Comparison of ENCODE assay signal across 25 cellular contexts in genomic region chr11:46668480-46669085, GRCh38. TPM values are rescaled to one million over a fixed set of nuclear protein-coding genes. Genes with fewer than 3 reads are reported as not detected.
DNase-seq lines count a peak whose midpoint lies in the region; ATAC-seq and TF ChIP-seq lines count a peak whose summit lies in the region.
"Had no signal": no experiment of that assay in that cellular context is flagged by ENCODE, and none has a peak within 500 bp of the region (broad histone marks: within the 10 kb centered on the region; RNA-seq: fewer than 3 reads in every experiment).

No MANE protein-coding gene starts in this region.

- H3K4me3 ChIP-seq in left ventricle myocardium inferior, result no peak overlapping the region
- no peak overlapping the region for H3K4me3 ChIP-seq in right atrium auricular region
- H3K4me3 ChIP-seq: prostate gland, skin epidermis had no signal

- H3K4me1 Mint-ChIP-seq in activated T-helper 17 cell treated with anti-CD3 and anti-CD28 coated beads, Interleukin-2, amount 50 U/mL, for 72 hours, result peaks cover 28% of the 10 kb centered on the region
- peaks cover 32% of the 10 kb centered on the region in 2 donors for H3K4me1 Mint-ChIP-seq in natural killer cell treated with Interleukin-12 subunit alpha and Interleukin-12 subunit beta and Interleukin-15 and Interleukin-18, amount 100 ng/mL, for 72 hours (ENCODE audit: low read depth in 2 of 2)
- H3K4me1 Mint-ChIP-seq: H9 had no signal

- H3K27ac ChIP-seq in left ventricle myocardium inferior (replicated peaks) (peak overlapping the region; percentile 88), right atrium auricular region (peak overlapping the region in 1 of 2 donors; percentile 82)
- H3K27ac ChIP-seq: foreskin keratinocyte, prostate gland had no signal

- TF ChIP-seq CTCF in left ventricle myocardium inferior (IDR thresholded peaks at IDR 0.05; ENCODE audit: borderline replicate concordance), result no peak
- TF ChIP-seq CTCF in right atrium auricular region (IDR thresholded peaks at IDR 0.05), result no peak

- no peaks in the 10 kb centered on the region for H3K27me3 ChIP-seq in left ventricle myocardium inferior (ENCODE audit: low read depth)
- H3K27me3 ChIP-seq in right atrium auricular region, result no peaks in the 10 kb centered on the region
- H3K27me3 ChIP-seq: foreskin keratinocyte had no signal

- no peak overlapping the region for H3K4me3 Mint-ChIP-seq in activated T-helper 17 cell treated with anti-CD3 and anti-CD28 coated beads, Interleukin-2, amount 50 U/mL, for 72 hours
- no peak overlapping the region for H3K4me3 Mint-ChIP-seq in natural killer cell treated with Interleukin-12 subunit alpha and Interleukin-12 subunit beta and Interleukin-15 and Interleukin-18, amount 100 ng/mL, for 72 hours
- H3K4me3 Mint-ChIP-seq: H9, type B pancreatic cell had no signal

- peaks cover 90% of the 10 kb centered on the region for H3K36me3 ChIP-seq in left ventricle myocardium inferior
- peaks cover 73% of the 10 kb centered on the region for H3K36me3 ChIP-seq in right atrium auricular region

- no peak for ATAC-seq in activated T-helper 17 cell treated with anti-CD3 and anti-CD28 coated beads, Interleukin-2, amount 50 U/mL, for 72 hours (replicated peaks)
- ATAC-seq in natural killer cell treated with Interleukin-12 subunit alpha and Interleukin-12 subunit beta and Interleukin-15 and Interleukin-18, amount 100 ng/mL, for 72 hours, result no peak
- ATAC-seq: activated CD4-positive, CD25-positive, alpha-beta regulatory T cell treated with anti-CD3 and anti-CD28 coated beads, Interleukin-2, amount 50 U/mL, for 24 hours; foreskin keratinocyte had no signal

- DNase-seq in left ventricle myocardium inferior (no peak), right atrium auricular region (ENCODE audit: low spot score) (no peak), NOMO-1 treated with DMSO at 0.1 percent for 48 hours (lab: John Stamatoyannopoulos, UW; ENCODE audit: unreplicated experiment) (no peak), pons (ENCODE audit: low spot score) (no peak), DMS 273 (lab: John Stamatoyannopoulos, UW; ENCODE audit: unreplicated experiment) (no peak)
- no peak for DNase-seq in natural killer cell treated with Interleukin-12 subunit alpha and Interleukin-12 subunit beta and Interleukin-15 and Interleukin-18, amount 100 ng/mL, for 72 hours (ENCODE audit: low spot score)
- DNase-seq: amygdala; Calu3; central memory CD4-positive, alpha-beta T cell; foreskin keratinocyte; H9; Kasumi-1; kidney glomerular epithelial cell; mesenchymal stem cell; NCI-H1092 treated with DMSO at 0.1 percent for 48 hours; NCI-H2081 treated with DMSO at 0.1 percent for 48 hours; NCI-H446; stimulated activated naive CD4-positive, alpha-beta T cell treated with Interleukin-2 at 50 U/mL for 16 hours; T-helper 9 cell had no signal

- no peaks in the 10 kb centered on the region for H3K9me3 Mint-ChIP-seq in activated T-helper 17 cell treated with anti-CD3 and anti-CD28 coated beads, Interleukin-2, amount 50 U/mL, for 72 hours
- H3K9me3 Mint-ChIP-seq in natural killer cell treated with Interleukin-12 subunit alpha and Interleukin-12 subunit beta and Interleukin-15 and Interleukin-18, amount 100 ng/mL, for 72 hours, result no peaks in the 10 kb centered on the region
- H3K9me3 Mint-ChIP-seq: H9, type B pancreatic cell had no signal

- H3K4me1 ChIP-seq in left ventricle myocardium inferior (peaks cover 81% of the 10 kb centered on the region), right atrium auricular region (peaks cover 0 to 55% of the 10 kb centered on the region in 2 donors)
- H3K4me1 ChIP-seq: foreskin keratinocyte, prostate gland had no signal

- H3K27me3 Mint-ChIP-seq in activated T-helper 17 cell treated with anti-CD3 and anti-CD28 coated beads, Interleukin-2, amount 50 U/mL, for 72 hours, result no peaks in the 10 kb centered on the region
- no peaks in the 10 kb centered on the region for H3K27me3 Mint-ChIP-seq in natural killer cell treated with Interleukin-12 subunit alpha and Interleukin-12 subunit beta and Interleukin-15 and Interleukin-18, amount 100 ng/mL, for 72 hours
- H3K27me3 Mint-ChIP-seq: type B pancreatic cell had no signal

- peaks cover 90% of the 10 kb centered on the region for H3K36me3 Mint-ChIP-seq in activated T-helper 17 cell treated with anti-CD3 and anti-CD28 coated beads, Interleukin-2, amount 50 U/mL, for 72 hours (ENCODE audit: low read depth)
- peaks cover 22% of the 10 kb centered on the region for H3K36me3 Mint-ChIP-seq in natural killer cell treated with Interleukin-12 subunit alpha and Interleukin-12 subunit beta and Interleukin-15 and Interleukin-18, amount 100 ng/mL, for 72 hours

- no peaks in the 10 kb centered on the region for H3K9me3 ChIP-seq in left ventricle myocardium inferior (replicated peaks)
- no peaks in the 10 kb centered on the region for H3K9me3 ChIP-seq in right atrium auricular region
- H3K9me3 ChIP-seq: prostate gland had no signal

- peak overlapping the region; percentile 85 for H3K27ac Mint-ChIP-seq in activated T-helper 17 cell treated with anti-CD3 and anti-CD28 coated beads, Interleukin-2, amount 50 U/mL, for 72 hours
- H3K27ac Mint-ChIP-seq in natural killer cell treated with Interleukin-12 subunit alpha and Interleukin-12 subunit beta and Interleukin-15 and Interleukin-18, amount 100 ng/mL, for 72 hours, result peak overlapping the region; percentile 91 to 96
- H3K27ac Mint-ChIP-seq: H9, type B pancreatic cell had no signal

- intact Hi-C loops in left ventricle myocardium inferior (cut with micrococcal nuclease), result no loop called here

RNA-seq across cellular contexts. Expression of gene ARHGAP1, which starts 31.8 kb away (rescaled TPM):
- total RNA-seq in left ventricle myocardium inferior, result 101 TPM
- 100 to 1,000 TPM in 1 of 2 donors, 10 to 100 TPM in 1; 88.1 to 117 TPM for total RNA-seq in right atrium auricular region
- total RNA-seq in activated T-helper 17 cell treated with anti-CD3 and anti-CD28 coated beads, Interleukin-2, amount 50 U/mL, for 72 hours, result 10 to 100 TPM; 43.5 to 49.6 TPM
- 10 to 100 TPM; 66.6 to 68.9 TPM for total RNA-seq in natural killer cell treated with Interleukin-12 subunit alpha and Interleukin-12 subunit beta and Interleukin-15 and Interleukin-18, amount 100 ng/mL, for 72 hours

RNA-seq across cellular contexts. Expression of gene ZNF408, which starts 32.2 kb away (rescaled TPM):
- 7.3 TPM for total RNA-seq in left ventricle myocardium inferior
- total RNA-seq in right atrium auricular region, result 1 to 10 TPM; 6.0 to 9.6 TPM
- total RNA-seq in activated T-helper 17 cell treated with anti-CD3 and anti-CD28 coated beads, Interleukin-2, amount 50 U/mL, for 72 hours, result 10 to 100 TPM; 10.5 to 15.1 TPM
- 10 to 100 TPM; 14.4 to 15.0 TPM for total RNA-seq in natural killer cell treated with Interleukin-12 subunit alpha and Interleukin-12 subunit beta and Interleukin-15 and Interleukin-18, amount 100 ng/mL, for 72 hours

RNA-seq across cellular contexts. Expression of gene F2, which starts 50.4 kb away (rescaled TPM):
- total RNA-seq in left ventricle myocardium inferior (not detected), right atrium auricular region (not detected)
- total RNA-seq in activated T-helper 17 cell treated with anti-CD3 and anti-CD28 coated beads, Interleukin-2, amount 50 U/mL, for 72 hours, result not detected
- under 1 TPM in 1 of 2 donors, not detected in 1; 0.17 TPM for total RNA-seq in natural killer cell treated with Interleukin-12 subunit alpha and Interleukin-12 subunit beta and Interleukin-15 and Interleukin-18, amount 100 ng/mL, for 72 hours
- total RNA-seq: Calu3, foreskin keratinocyte, H9, HT1080 had no signal

RNA-seq across cellular contexts. Expression of gene ATG13, which starts 51.2 kb away (rescaled TPM):
- total RNA-seq in left ventricle myocardium inferior, result 42.1 TPM
- total RNA-seq in right atrium auricular region, result 10 to 100 TPM; 54.5 to 80.2 TPM
- 10 to 100 TPM; 59.1 to 62.1 TPM for total RNA-seq in activated T-helper 17 cell treated with anti-CD3 and anti-CD28 coated beads, Interleukin-2, amount 50 U/mL, for 72 hours
- 10 to 100 TPM; 93.9 to 96.6 TPM for total RNA-seq in natural killer cell treated with Interleukin-12 subunit alpha and Interleukin-12 subunit beta and Interleukin-15 and Interleukin-18, amount 100 ng/mL, for 72 hours

RNA-seq across cellular contexts. Expression of gene HARBI1, which starts 51.6 kb away (rescaled TPM):
- 4.8 TPM for total RNA-seq in left ventricle myocardium inferior
- total RNA-seq in right atrium auricular region, result 1 to 10 TPM; 2.3 to 3.3 TPM
- total RNA-seq in activated T-helper 17 cell treated with anti-CD3 and anti-CD28 coated beads, Interleukin-2, amount 50 U/mL, for 72 hours, result 1 to 10 TPM; 2.4 to 4.6 TPM
- 1 to 10 TPM; 6.2 to 6.4 TPM for total RNA-seq in natural killer cell treated with Interleukin-12 subunit alpha and Interleukin-12 subunit beta and Interleukin-15 and Interleukin-18, amount 100 ng/mL, for 72 hours
